ENCODE assay signal across 13 cellular contexts in genomic region chr3:50676031-50676705, GRCh38. TPM values are rescaled to one million over a fixed set of nuclear protein-coding genes. Genes with fewer than 3 reads are reported as not detected.
DNase-seq lines count a peak whose midpoint lies in the region; ATAC-seq and TF ChIP-seq lines count a peak whose summit lies in the region.
"Had no signal": no experiment of that assay in that cellular context is flagged by ENCODE, and none has a peak within 500 bp of the region (broad histone marks: within the 10 kb centered on the region; RNA-seq: fewer than 3 reads in every experiment).

No MANE protein-coding gene starts in this region.

- H3K36me3 Mint-ChIP-seq in activated T-helper 1 cell treated with anti-CD3 and anti-CD28 coated beads, Interleukin-12 subunit alpha, Interleukin-12 subunit beta, Interleukin-2, Interleukin-4 antibody, amounts not matched to agents 30 ng/mL and 10 ng/mL and 1 ng/mL, durations not matched to agents 14 hours and 24 hours and 36 hours (ENCODE audit: low read depth): peaks cover 5% of the 10 kb centered on the region
- peaks cover 8% of the 10 kb centered on the region for H3K36me3 Mint-ChIP-seq in endothelial cell (ENCODE audit: low read depth, unreplicated experiment)

- no peaks in the 10 kb centered on the region for H3K36me3 ChIP-seq in aorta (ENCODE audit: control insufficient read depth in 1 of 2, insufficient read depth in 2 of 2, low read length in 1 of 2)

- intact Hi-C loops in activated T-helper 1 cell treated with anti-CD3 and anti-CD28 coated beads, Interleukin-12 subunit alpha, Interleukin-12 subunit beta, Interleukin-2, Interleukin-4 antibody, amounts not matched to agents 30 ng/mL and 10 ng/mL and 1 ng/mL, durations not matched to agents 14 hours and 24 hours and 36 hours (cut with micrococcal nuclease): loop anchor here (10.0 kb wide), 1 partner anchor 279 kb away; no protein-coding TSS in a partner anchor
- intact Hi-C loops in aorta (cut with DNase I): no loop called here

- peak; percentile 0 for DNase-seq in Ammon's horn (ENCODE audit: low spot score)
- DNase-seq in activated T-helper 1 cell treated with anti-CD3 and anti-CD28 coated beads, Interleukin-12 subunit alpha, Interleukin-12 subunit beta, Interleukin-2, Interleukin-4 antibody, amounts not matched to agents 30 ng/mL and 10 ng/mL and 1 ng/mL, durations not matched to agents 14 hours and 24 hours and 36 hours (ENCODE audit: low spot score): no peak
- no peak for DNase-seq in aorta
- no peak for DNase-seq in endothelial cell (ENCODE audit: low spot score)
- no peak for DNase-seq in activated CD4-positive, CD25-positive, alpha-beta regulatory T cell treated with anti-CD3 and anti-CD28 coated beads, Interleukin-2, amount 50 U/mL, for 72 hours
- DNase-seq: IMR-90, NCI-H187 treated with DMSO at 0.1 percent for 48 hours had no signal

- H3K27ac ChIP-seq in aorta (ENCODE audit: low read depth in 1 of 2, low read length in 2 of 2): no peak overlapping the region

- H3K27me3 Mint-ChIP-seq in activated T-helper 1 cell treated with anti-CD3 and anti-CD28 coated beads, Interleukin-12 subunit alpha, Interleukin-12 subunit beta, Interleukin-2, Interleukin-4 antibody, amounts not matched to agents 30 ng/mL and 10 ng/mL and 1 ng/mL, durations not matched to agents 14 hours and 24 hours and 36 hours (ENCODE audit: insufficient read depth): peaks cover 56% of the 10 kb centered on the region
- peaks cover 10% of the 10 kb centered on the region for H3K27me3 Mint-ChIP-seq in endothelial cell (ENCODE audit: unreplicated experiment)

- peak overlapping the region; percentile 21 for H3K4me3 Mint-ChIP-seq in activated T-helper 1 cell treated with anti-CD3 and anti-CD28 coated beads, Interleukin-12 subunit alpha, Interleukin-12 subunit beta, Interleukin-2, Interleukin-4 antibody, amounts not matched to agents 30 ng/mL and 10 ng/mL and 1 ng/mL, durations not matched to agents 14 hours and 24 hours and 36 hours
- no peak overlapping the region for H3K4me3 Mint-ChIP-seq in endothelial cell (ENCODE audit: unreplicated experiment)

- no peak overlapping the region for H3K27ac Mint-ChIP-seq in activated T-helper 1 cell treated with anti-CD3 and anti-CD28 coated beads, Interleukin-12 subunit alpha, Interleukin-12 subunit beta, Interleukin-2, Interleukin-4 antibody, amounts not matched to agents 30 ng/mL and 10 ng/mL and 1 ng/mL, durations not matched to agents 14 hours and 24 hours and 36 hours
- H3K27ac Mint-ChIP-seq in endothelial cell (ENCODE audit: unreplicated experiment): no peak overlapping the region
- H3K27ac Mint-ChIP-seq: activated B cell treated with CpG ODN at 0.5 μM for 24 hours had no signal

- ATAC-seq in aorta (ENCODE audit: low FRiP score) (no peak), GM18517 (IDR thresholded peaks at IDR 0.05; ENCODE audit: unreplicated experiment) (no peak)
- ATAC-seq: mucosa of descending colon had no signal

- H3K4me1 ChIP-seq in aorta (ENCODE audit: control insufficient read depth in 1 of 2, insufficient read depth in 2 of 2, low read length in 2 of 2): no peaks in the 10 kb centered on the region

- H3K9me3 ChIP-seq in iPS-18c (ENCODE audit: control insufficient read depth, insufficient read depth, low read length) (no peaks in the 10 kb centered on the region), aorta (ENCODE audit: control insufficient read depth, low read length) (no peaks in the 10 kb centered on the region)
- H3K9me3 ChIP-seq: mucosa of descending colon had no signal

- H3K9me3 Mint-ChIP-seq in activated T-helper 1 cell treated with anti-CD3 and anti-CD28 coated beads, Interleukin-12 subunit alpha, Interleukin-12 subunit beta, Interleukin-2, Interleukin-4 antibody, amounts not matched to agents 30 ng/mL and 10 ng/mL and 1 ng/mL, durations not matched to agents 14 hours and 24 hours and 36 hours: no peaks in the 10 kb centered on the region
- H3K9me3 Mint-ChIP-seq in endothelial cell (ENCODE audit: unreplicated experiment): no peaks in the 10 kb centered on the region
- H3K9me3 Mint-ChIP-seq: activated B cell treated with CpG ODN at 0.5 μM for 24 hours; activated naive CD4-positive, alpha-beta T cell treated with anti-CD3 and anti-CD28 coated beads for 36 hours had no signal

- H3K4me1 Mint-ChIP-seq in activated T-helper 1 cell treated with anti-CD3 and anti-CD28 coated beads, Interleukin-12 subunit alpha, Interleukin-12 subunit beta, Interleukin-2, Interleukin-4 antibody, amounts not matched to agents 30 ng/mL and 10 ng/mL and 1 ng/mL, durations not matched to agents 14 hours and 24 hours and 36 hours (ENCODE audit: low read depth): peaks cover 17% of the 10 kb centered on the region
- H3K4me1 Mint-ChIP-seq in endothelial cell (ENCODE audit: unreplicated experiment): peaks cover 7% of the 10 kb centered on the region

- H3K4me3 ChIP-seq in GM08714 (ENCODE audit: low read length) (peak overlapping the region; percentile 16; the same call in 1 of the 2 replicates), iPS-18c (ENCODE audit: insufficient read depth, low read depth, low read length) (peak overlapping the region; percentile 29; the same call in 1 of the 2 replicates), aorta (ENCODE audit: low read length in 2 of 2) (no peak overlapping the region)
- H3K4me3 ChIP-seq: mucosa of descending colon had no signal

- WGBS in aorta, 2 donors: 74 to 78% methylated on average over 7 of the region's 7 CpGs

- no peaks in the 10 kb centered on the region for H3K27me3 ChIP-seq in aorta (ENCODE audit: control insufficient read depth in 1 of 2, insufficient read depth in 2 of 2, low read length in 1 of 2)

- TF ChIP-seq CTCF in endothelial cell (IDR thresholded peaks at IDR 0.05; ENCODE audit: unreplicated experiment): no peak

RNA-seq across cellular contexts. Expression of gene DOCK3, which starts 1.4 kb away (rescaled TPM):
- 1.5 and 1.6 TPM in 2 replicates for total RNA-seq in activated T-helper 1 cell treated with anti-CD3 and anti-CD28 coated beads, Interleukin-12 subunit alpha, Interleukin-12 subunit beta, Interleukin-2, Interleukin-4 antibody, amounts not matched to agents 30 ng/mL and 10 ng/mL and 1 ng/mL, durations not matched to agents 14 hours and 24 hours and 36 hours
- total RNA-seq in aorta (under 1 TPM; 0.72 to 0.97 TPM), endothelial cell (ENCODE audit: unreplicated experiment) (1.3 TPM)
- under 1 TPM; 0.31 to 0.38 TPM for polyA plus RNA-seq in aorta

RNA-seq across cellular contexts. Expression of gene MAPKAPK3, which starts 59.2 kb away (rescaled TPM):
- total RNA-seq in activated T-helper 1 cell treated with anti-CD3 and anti-CD28 coated beads, Interleukin-12 subunit alpha, Interleukin-12 subunit beta, Interleukin-2, Interleukin-4 antibody, amounts not matched to agents 30 ng/mL and 10 ng/mL and 1 ng/mL, durations not matched to agents 14 hours and 24 hours and 36 hours: 191 and 201 TPM in 2 replicates
- total RNA-seq in aorta: 10 to 100 TPM; 23.7 to 24.8 TPM
- 10 to 100 TPM; 13.0 to 18.3 TPM for polyA plus RNA-seq in aorta
- total RNA-seq in endothelial cell (ENCODE audit: unreplicated experiment): 6.4 TPM

Comparison
In these comparisons a context has a peak if more than half of its experiments do, and no peak if none do; other contexts are left out.
1. H3K4me3 ChIP-seq: peak in GM08714 (single experiment) and iPS-18c (single experiment); none in aorta (0 of 2).